In the genomic region with DNA sequence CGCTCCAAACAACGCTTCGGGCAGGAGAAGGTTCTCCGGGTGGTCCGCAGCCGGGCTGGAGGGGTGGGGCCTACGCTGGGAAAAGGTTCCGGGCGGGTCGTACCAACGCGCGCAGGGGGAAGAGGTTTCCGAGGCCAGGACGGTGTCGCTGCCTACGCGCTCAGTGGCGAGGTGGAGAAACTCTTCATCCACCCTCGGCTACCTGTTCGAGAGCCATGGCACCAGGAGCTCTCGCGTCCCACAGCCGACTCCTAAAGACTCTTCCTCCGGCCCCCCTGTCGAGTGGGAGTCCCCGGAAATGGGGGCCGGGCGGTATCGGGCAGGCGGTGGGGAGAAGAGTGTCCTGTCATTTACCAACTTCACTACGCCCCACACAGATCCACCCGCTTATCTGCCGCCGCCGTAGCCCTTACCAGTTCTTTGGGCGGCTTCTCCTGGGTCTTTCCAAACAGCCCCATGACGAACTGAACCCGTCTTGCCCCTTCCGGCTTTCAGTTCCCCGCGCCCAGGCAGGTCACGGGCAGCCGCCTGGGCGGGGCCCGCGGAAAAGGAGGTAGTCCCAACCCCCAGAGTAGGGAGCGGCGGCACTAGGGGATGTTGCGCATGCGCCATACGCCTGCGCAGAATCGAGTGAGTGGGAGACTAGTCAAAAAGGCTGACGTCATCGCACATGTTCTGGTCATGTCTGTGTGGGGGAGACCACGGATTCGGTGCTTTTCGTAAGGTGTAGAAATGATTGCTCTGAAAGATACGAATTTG, we compare ENCODE assay signal across 8 cellular contexts. TPM values are rescaled to one million over a fixed set of nuclear protein-coding genes. Genes with fewer than 3 reads are reported as not detected.
DNase-seq lines count a peak whose midpoint lies in the region; ATAC-seq and TF ChIP-seq lines count a peak whose summit lies in the region.

A gene (minus strand): TSS at position 553 of the 759 bp plus-strand sequence. CDS start 95 bp downstream, at position 458.

- H2BK12ac ChIP-seq in H9 (ENCODE audit: insufficient read length, low read depth, low read length): peak within 1 kb of the TSS; percentile 98

- H3K9me3 ChIP-seq in H9 (ENCODE audit: control insufficient read depth, low read depth, low read length) (no peaks in the 10 kb centered on the region), MG63 (no peaks in the 10 kb centered on the region)

- peak within 1 kb of the TSS; percentile 26 for H2BK20ac ChIP-seq in H9 (ENCODE audit: low read depth, low read length, poor library complexity, severe bottlenecking)

- H3K27me3 ChIP-seq in H9 (ENCODE audit: insufficient read depth, low read length) (no peaks in the 10 kb centered on the region), MG63 (no peaks in the 10 kb centered on the region)

- H3T11ph ChIP-seq in H9 (ENCODE audit: low read length): peak within 1 kb of the TSS; percentile 94

- peak within 1 kb of the TSS; percentile 92 for H3K4me2 ChIP-seq in H9 (ENCODE audit: insufficient read depth, insufficient read length, low read length)

- no peak within 1 kb of the TSS; the same call in 1 of the 2 replicates for H3K4ac ChIP-seq in H9 (ENCODE audit: low read depth, low read length)

- H2AFZ ChIP-seq in H9 (ENCODE audit: low read length): peak within 1 kb of the TSS; percentile 89

- H3K4me3 ChIP-seq in MG63: peak within 1 kb of the TSS; percentile 99
- peak within 1 kb of the TSS; percentile 95 for H3K4me3 ChIP-seq in fibroblast of the aortic adventitia (ENCODE audit: low read depth, low read length)

- H3K4me1 Mint-ChIP-seq in H9 (peaks cover 15% of the 10 kb centered on the region in 2 experiments), nephron progenitor cell (peaks cover 24% of the 10 kb centered on the region)
- peaks cover 30% of the 10 kb centered on the region for H3K4me1 Mint-ChIP-seq in stimulated activated naive CD8-positive, alpha-beta T cell treated with anti-CD3 and anti-CD28 coated beads, Interleukin-15, amount 100 ng/mL, for 72 hours

- H3K9ac ChIP-seq in H9 (ENCODE audit: extremely low read depth, insufficient read length, low read length): peak within 1 kb of the TSS; percentile 99

- peak within 1 kb of the TSS; percentile 94 for H3K27ac ChIP-seq in H9 (ENCODE audit: insufficient read length, low read depth, low read length)

- H4K8ac ChIP-seq in H9 (replicated peaks; ENCODE audit: insufficient read length, low read depth, low read length): peak within 1 kb of the TSS; percentile 99

- H3K79me1 ChIP-seq in H9 (ENCODE audit: insufficient read depth, low read depth, low read length, poor library complexity, severe bottlenecking): peaks cover 3% of the 10 kb centered on the region

- WGBS in H9 (ENCODE audit: extremely low coverage, insufficient read length, low lambda C conversion rate): no CpG with 5 or more reads among the region's 60 CpGs

- H3K56ac ChIP-seq in H9 (ENCODE audit: insufficient read length, low read depth, low read length): peak within 1 kb of the TSS; percentile 97

- no peak within 1 kb of the TSS for H2BK15ac ChIP-seq in H9 (ENCODE audit: low read depth, low read length)

- peak within 1 kb of the TSS; percentile 100 for H3K14ac ChIP-seq in H9 (ENCODE audit: insufficient read depth, low read length)

- no peak within 1 kb of the TSS for H4K91ac ChIP-seq in H9 (ENCODE audit: insufficient read length, low read depth, low read length)

- peaks cover 0 to 17% (median 4%) of the 10 kb centered on the region in 3 experiments; a peak in 4 of 7 replicates for H3K36me3 Mint-ChIP-seq in H9 (ENCODE audit: insufficient read depth in 1 of 3, low read depth in 3 of 3)
- H3K36me3 Mint-ChIP-seq in nephron progenitor cell (ENCODE audit: low read depth): no peaks in the 10 kb centered on the region

- H3K27ac Mint-ChIP-seq in H9: peak within 1 kb of the TSS; percentile 98 to 99 (median 98)
- H3K27ac Mint-ChIP-seq in nephron progenitor cell: peak within 1 kb of the TSS; percentile 100
- peak within 1 kb of the TSS; percentile 99 for H3K27ac Mint-ChIP-seq in stimulated activated naive CD8-positive, alpha-beta T cell treated with anti-CD3 and anti-CD28 coated beads, Interleukin-15, amount 100 ng/mL, for 72 hours

- peak within 1 kb of the TSS; percentile 93 to 97 for H3K4me3 Mint-ChIP-seq in H9
- peak within 1 kb of the TSS; percentile 94 for H3K4me3 Mint-ChIP-seq in nephron progenitor cell
- peak within 1 kb of the TSS; percentile 93 to 94 for H3K4me3 Mint-ChIP-seq in stimulated activated naive CD8-positive, alpha-beta T cell treated with anti-CD3 and anti-CD28 coated beads, Interleukin-15, amount 100 ng/mL, for 72 hours

- peak within 1 kb of the TSS; percentile 96 for H4K5ac ChIP-seq in H9 (ENCODE audit: insufficient read length, low read depth, low read length)

- no peaks in the 10 kb centered on the region; the same call in 1 of the 2 replicates for H3K4me1 ChIP-seq in H9 (ENCODE audit: insufficient read depth, low read length)

- H2BK120ac ChIP-seq in H9 (ENCODE audit: low read depth, low read length, poor library complexity, severe bottlenecking): peak within 1 kb of the TSS; percentile 91

- peaks cover 6% of the 10 kb centered on the region for H3K23me2 ChIP-seq in H9 (ENCODE audit: insufficient read length, low read depth, low read length, poor library complexity, severe bottlenecking)

- H3K18ac ChIP-seq in H9 (ENCODE audit: insufficient read length, low read depth, low read length): peak within 1 kb of the TSS; percentile 100

- peak within 1 kb of the TSS; percentile 99 for H2BK5ac ChIP-seq in H9 (ENCODE audit: insufficient read length, low read length)

- ATAC-seq in stimulated activated naive CD8-positive, alpha-beta T cell treated with anti-CD3 and anti-CD28 coated beads, Interleukin-15, amount 100 ng/mL, for 72 hours: peak; percentile 93

- H3K23ac ChIP-seq in H9 (ENCODE audit: insufficient read length, low read depth, low read length): no peak within 1 kb of the TSS

- H2AK5ac ChIP-seq in H9 (ENCODE audit: insufficient read length, low read length): no peak within 1 kb of the TSS

- H4K20me1 ChIP-seq in H9 (ENCODE audit: control insufficient read depth, insufficient read depth, insufficient read length): no peaks in the 10 kb centered on the region

- H3K36me3 ChIP-seq in MG63: peaks cover 14% of the 10 kb centered on the region

- no peak for TF ChIP-seq CTCF in H9 (conservative IDR thresholded peaks at IDR 0.05)
- TF ChIP-seq CTCF in fibroblast of the aortic adventitia (IDR thresholded peaks at IDR 0.05; ENCODE audit: insufficient read depth, low read length): no peak
- no peak for TF ChIP-seq CTCF in nephron progenitor cell (IDR thresholded peaks at IDR 0.05)

- DNase-seq in ELR (ENCODE audit: low read depth): peak; percentile 98
- peak; percentile 95 for DNase-seq in H9
- peak; percentile 94 for DNase-seq in MG63
- DNase-seq in SHP77 treated with DMSO at 0.1 percent for 48 hours (lab: John Stamatoyannopoulos, UW): peak; percentile 86
- DNase-seq in activated effector memory CD4-positive, alpha-beta T cell treated with anti-CD3 and anti-CD28 coated beads, Interleukin-2, amount 50 U/mL, for 16 hours: peak; percentile 99
- DNase-seq in fibroblast of the aortic adventitia (ENCODE audit: low read depth): peak; percentile 98
- DNase-seq in nephron progenitor cell: peak; percentile 92
- DNase-seq in stimulated activated naive CD8-positive, alpha-beta T cell treated with anti-CD3 and anti-CD28 coated beads, Interleukin-15, amount 100 ng/mL, for 72 hours: peak; percentile 97 to 99

- H3K27me3 Mint-ChIP-seq in H9 (ENCODE audit: low read depth) (peaks cover 23% of the 10 kb centered on the region), nephron progenitor cell (ENCODE audit: low read depth, poor library complexity) (peaks cover 10% of the 10 kb centered on the region)
- no peaks in the 10 kb centered on the region for H3K27me3 Mint-ChIP-seq in stimulated activated naive CD8-positive, alpha-beta T cell treated with anti-CD3 and anti-CD28 coated beads, Interleukin-15, amount 100 ng/mL, for 72 hours

- peaks cover 4 to 12% of the 10 kb centered on the region in 2 experiments; a peak in 4 of 5 replicates for H3K9me3 Mint-ChIP-seq in H9
- peaks cover 25% of the 10 kb centered on the region for H3K9me3 Mint-ChIP-seq in nephron progenitor cell
- H3K9me3 Mint-ChIP-seq in stimulated activated naive CD8-positive, alpha-beta T cell treated with anti-CD3 and anti-CD28 coated beads, Interleukin-15, amount 100 ng/mL, for 72 hours: peaks cover 5 to 6% of the 10 kb centered on the region in 2 donors

- H3K79me2 ChIP-seq in H9 (ENCODE audit: insufficient read depth, low read length): peaks cover 2% of the 10 kb centered on the region; the same call in 1 of the 2 replicates

RNA-seq across cellular contexts. Expression of the gene that starts here (rescaled TPM):
- total RNA-seq in H9 (2021): 27.5 and 28.8 TPM in 2 replicates
- total RNA-seq in MG63 (2014; rRNA removed; shearing (Covaris generic); ENCODE audit: low replicate concordance): 52.5 and 69.4 TPM in 2 replicates
- total RNA-seq in fibroblast of the aortic adventitia (ENCODE audit: low replicate concordance): 87.5 and 202 TPM in 2 replicates

Comparison
In these comparisons a context has a peak if more than half of its experiments do, and no peak if none do; other contexts are left out.
1. Peak in every context shown above with its lines: DNase-seq, ATAC-seq, H3K4me3 ChIP-seq and H3K27ac ChIP-seq.